ENCODE assay signal across 16 cellular contexts in genomic region chr6:69449887-69450286, GRCh38.
"Had no signal": no experiment of that assay in that cellular context is flagged by ENCODE, and none has a peak within 500 bp of the region (broad histone marks: within the 10 kb centered on the region; RNA-seq: fewer than 3 reads in every experiment).

No MANE protein-coding gene starts in this region.

- ATAC-seq: foreskin keratinocyte, gastroesophageal sphincter, heart right ventricle, left lung, left ventricle myocardium superior, lower lobe of right lung, mucosa of descending colon had no signal

- H3K27ac ChIP-seq: coronary artery, dorsolateral prefrontal cortex, esophagus muscularis mucosa, foreskin keratinocyte, gastroesophageal sphincter, heart right ventricle, left lung, lower lobe of right lung had no signal

- DNase-seq: dermis blood vessel endothelial cell; dorsolateral prefrontal cortex; effector CD4-positive, alpha-beta T cell; effector memory CD4-positive, alpha-beta T cell; foreskin keratinocyte; hippocampal formation; left cardiac atrium; left lung; left ventricle myocardium superior; lower lobe of right lung; mesenchymal stem cell; mucosa of descending colon had no signal

- H3K27me3 ChIP-seq: dorsolateral prefrontal cortex, esophagus muscularis mucosa, foreskin keratinocyte, gastroesophageal sphincter, heart right ventricle, left lung had no signal

- H3K36me3 ChIP-seq: esophagus muscularis mucosa, gastroesophageal sphincter, heart right ventricle, left lung, lower lobe of right lung had no signal

- H3K4me1 ChIP-seq: esophagus muscularis mucosa, foreskin keratinocyte, gastroesophageal sphincter, heart right ventricle, left lung, lower lobe of right lung had no signal

- H3K4me3 ChIP-seq: coronary artery, dorsolateral prefrontal cortex, esophagus muscularis mucosa, gastroesophageal sphincter, heart right ventricle, left lung, lower lobe of right lung, mucosa of descending colon had no signal
